Comparison of ENCODE assay signal across 8 cellular contexts in the genomic region with DNA sequence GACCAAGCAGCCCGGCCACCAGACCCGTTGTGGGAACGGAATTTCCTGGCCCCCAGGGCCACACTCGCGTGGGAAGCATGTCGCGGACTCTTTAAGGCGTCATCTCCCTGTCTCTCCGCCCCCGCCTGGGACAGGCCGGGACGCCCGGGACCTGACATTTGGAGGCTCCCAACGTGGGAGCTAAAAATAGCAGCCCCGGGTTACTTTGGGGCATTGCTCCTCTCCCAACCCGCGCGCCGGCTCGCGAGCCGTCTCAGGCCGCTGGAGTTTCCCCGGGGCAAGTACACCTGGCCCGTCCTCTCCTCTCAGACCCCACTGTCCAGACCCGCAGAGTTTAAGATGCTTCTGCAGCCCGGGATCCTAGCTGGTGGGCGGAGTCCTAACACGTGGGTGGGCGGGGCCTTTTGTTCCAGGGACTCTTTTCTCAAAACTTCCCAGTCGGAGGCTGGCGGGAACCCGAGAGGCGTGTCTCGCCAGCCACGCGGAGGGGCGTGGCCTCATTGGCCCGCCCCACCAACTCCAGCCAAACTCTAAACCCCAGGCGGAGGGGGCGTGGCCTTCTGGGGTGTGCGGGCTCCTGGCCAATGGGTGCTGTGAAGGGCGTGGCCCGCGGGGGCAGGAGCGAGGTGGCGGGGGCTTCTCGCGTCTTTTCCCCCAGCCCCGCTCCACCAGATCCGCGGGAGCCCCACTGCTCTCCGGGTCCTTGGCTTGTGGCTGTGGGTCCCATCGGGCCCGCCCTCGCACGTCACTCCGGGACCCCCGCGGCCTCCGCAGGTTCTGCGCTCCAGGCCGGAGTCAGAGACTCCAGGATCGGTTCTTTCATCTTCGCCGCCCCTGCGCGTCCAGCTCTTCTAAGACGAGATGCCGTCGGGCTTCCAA. TPM values are rescaled to one million over a fixed set of nuclear protein-coding genes. Genes with fewer than 3 reads are reported as not detected.
DNase-seq lines count a peak whose midpoint lies in the region; ATAC-seq and TF ChIP-seq lines count a peak whose summit lies in the region.

Gene SLC2A4 (plus strand): TSS at position 645 of the 879 bp plus-strand sequence. CDS start 217 bp downstream, at position 862.

- H3K4me2 ChIP-seq in SK-N-SH, result peak within 1 kb of the TSS; percentile 95

- no peaks in the 10 kb centered on the region for H4K20me1 ChIP-seq in SK-N-SH (ENCODE audit: insufficient read depth)

- no peaks in the 10 kb centered on the region for H3K9me2 ChIP-seq in SK-N-SH

- no peaks in the 10 kb centered on the region for H3K27me3 ChIP-seq in BE2C
- H3K27me3 ChIP-seq in SK-N-SH (ENCODE audit: insufficient read depth), result no peaks in the 10 kb centered on the region
- H3K27me3 ChIP-seq in gastroesophageal sphincter, result no peaks in the 10 kb centered on the region
- peaks cover 83% of the 10 kb centered on the region for H3K27me3 ChIP-seq in neutrophil

- peak within 1 kb of the TSS; percentile 84 for H3K4me3 Mint-ChIP-seq in activated naive CD4-positive, alpha-beta T cell treated with anti-CD3 and anti-CD28 coated beads, Interleukin-2, amount 50 U/mL, for 24 hours

- TF ChIP-seq RAD21 in SK-N-SH (IDR thresholded peaks at IDR 0.05; ENCODE audit: low read length), result no peak

- no peaks in the 10 kb centered on the region for H3K79me2 ChIP-seq in SK-N-SH (ENCODE audit: insufficient read depth)

- H3K4me1 ChIP-seq in BE2C, result no peaks in the 10 kb centered on the region
- H3K4me1 ChIP-seq in SK-N-SH (ENCODE audit: control insufficient read depth in 1 of 2, insufficient read depth in 2 of 2, low read depth in 1 of 2, low read length in 1 of 2), result peaks cover 6 to 18% of the 10 kb centered on the region in 2 experiments; a peak in 2 of 4 replicates
- H3K4me1 ChIP-seq in gastroesophageal sphincter, result peaks cover 0 to 61% (median 24%) of the 10 kb centered on the region in 3 donors
- peaks cover 14 to 24% of the 10 kb centered on the region in 2 experiments for H3K4me1 ChIP-seq in neutrophil (ENCODE audit: control insufficient read depth in 1 of 2, insufficient read depth in 1 of 2, low read depth in 1 of 2, low read length in 1 of 2)

- peak within 1 kb of the TSS; percentile 89; the same call in 1 of the 2 replicates for H2AFZ ChIP-seq in SK-N-SH (ENCODE audit: low read depth)

- no peaks in the 10 kb centered on the region for H3K36me3 Mint-ChIP-seq in activated naive CD4-positive, alpha-beta T cell treated with anti-CD3 and anti-CD28 coated beads, Interleukin-2, amount 50 U/mL, for 24 hours

- H3K9me3 Mint-ChIP-seq in activated naive CD4-positive, alpha-beta T cell treated with anti-CD3 and anti-CD28 coated beads, Interleukin-2, amount 50 U/mL, for 24 hours, result no peaks in the 10 kb centered on the region

- no peak for TF ChIP-seq CTCF in BE2C (IDR thresholded peaks at IDR 0.05; ENCODE audit: low read depth, low read length)
- no peak for TF ChIP-seq CTCF in SK-N-SH (IDR thresholded peaks at IDR 0.05)
- TF ChIP-seq CTCF in gastroesophageal sphincter (IDR thresholded peaks at IDR 0.05), result peak in 1 of 4 experiments; percentile 23
- TF ChIP-seq CTCF in neutrophil (IDR thresholded peaks at IDR 0.05), result no peak

- CTCF ChIA-PET in SK-N-SH (lab: Yijun Ruan, JAX), result interaction anchor here (0.8 to 8.8 kb wide), 17 partner anchors 8 to 235 kb away, joined by 3 to 169 read pairs (median 4); partner anchors contain the start of gene PHF23

- peak; percentile 78 to 86 for TF ChIP-seq POLR2A in gastroesophageal sphincter (IDR thresholded peaks at IDR 0.05)

- under 1% methylated on average over 51 of the region's 71 CpGs for WGBS in SK-N-SH (ENCODE audit: low lambda C conversion rate)
- no CpG with 5 or more reads among the region's 71 CpGs for WGBS in gastroesophageal sphincter (ENCODE audit: low coverage in 1 of 2), 2 donors

- H3F3A ChIP-seq in SK-N-SH (replicated peaks; ENCODE audit: insufficient read depth), result peaks cover 15% of the 10 kb centered on the region

- H3K36me3 ChIP-seq in BE2C, result no peaks in the 10 kb centered on the region
- H3K36me3 ChIP-seq in SK-N-SH (replicated peaks in 1 of 2; ENCODE audit: control insufficient read depth in 1 of 2, insufficient read depth in 2 of 2, low read length in 1 of 2), result no peaks in the 10 kb centered on the region
- H3K36me3 ChIP-seq in gastroesophageal sphincter, result peaks cover 0 to 31% of the 10 kb centered on the region in 2 donors
- H3K36me3 ChIP-seq in neutrophil, result no peaks in the 10 kb centered on the region

- H3K9me3 ChIP-seq in BE2C (no peaks in the 10 kb centered on the region), SK-N-SH (no peaks in the 10 kb centered on the region), gastroesophageal sphincter (no peaks in the 10 kb centered on the region), neutrophil (no peaks in the 10 kb centered on the region)

- H3K27ac Mint-ChIP-seq in activated naive CD4-positive, alpha-beta T cell treated with anti-CD3 and anti-CD28 coated beads, Interleukin-2, amount 50 U/mL, for 24 hours, result no peak within 1 kb of the TSS

- H3K9ac ChIP-seq in SK-N-SH, result peak within 1 kb of the TSS; percentile 44; the same call in 1 of the 2 replicates

- POLR2A ChIA-PET in SK-N-SH (lab: Yijun Ruan, JAX), result interaction anchor here (1.2 kb wide), 1 partner anchor 15 kb away, joined by 5 read pairs; no protein-coding TSS in a partner anchor

- TF ChIP-seq EP300 in SK-N-SH (IDR thresholded peaks at IDR 0.05; ENCODE audit: borderline replicate concordance in 1 of 2, low read depth in 1 of 2, low read length in 1 of 2) (no peak), gastroesophageal sphincter (IDR thresholded peaks at IDR 0.05) (no peak)

- DNase-seq in BE2C, result peak; percentile 94
- peak; percentile 91 for DNase-seq in LHCN-M2 (ENCODE audit: low read depth)
- DNase-seq in SK-N-SH, result peak; percentile 99
- DNase-seq in stromal cell of bone marrow (ENCODE audit: low read depth), result peak; percentile 82

- H3K27ac ChIP-seq in SK-N-SH (ENCODE audit: low read depth in 2 of 2, low read length in 1 of 2), result peak within 1 kb of the TSS in 1 of 2 experiments; percentile 52; a peak in 1 of 4 replicates
- H3K27ac ChIP-seq in gastroesophageal sphincter, result peak within 1 kb of the TSS; percentile 81 to 98 (median 96)
- H3K27ac ChIP-seq in neutrophil, result no peak within 1 kb of the TSS

- ATAC-seq in GM19372 (IDR thresholded peaks at IDR 0.05; ENCODE audit: low read depth, unreplicated experiment) (peak; percentile 68), gastroesophageal sphincter (peak; percentile 88)

- H3K4me1 Mint-ChIP-seq in activated naive CD4-positive, alpha-beta T cell treated with anti-CD3 and anti-CD28 coated beads, Interleukin-2, amount 50 U/mL, for 24 hours, result peaks cover 11% of the 10 kb centered on the region

- H3K4me3 ChIP-seq in BE2C (ENCODE audit: low read depth, low read length) (peak within 1 kb of the TSS; percentile 55), SK-N-SH (ENCODE audit: low read depth in 2 of 2, low read length in 1 of 2) (peak within 1 kb of the TSS; percentile 50 to 64), gastroesophageal sphincter (peak within 1 kb of the TSS; percentile 53 to 86), neutrophil (ENCODE audit: low read depth in 1 of 2, low read length in 1 of 2) (peak within 1 kb of the TSS; percentile 20 to 56)

- peaks cover 9% of the 10 kb centered on the region for H3K27me3 Mint-ChIP-seq in activated naive CD4-positive, alpha-beta T cell treated with anti-CD3 and anti-CD28 coated beads, Interleukin-2, amount 50 U/mL, for 24 hours

TF ChIP-seq in SK-N-SH, 30 proteins besides CTCF, POLR2A, EP300 and RAD21 (continues in another document):
- TF ChIP-seq FOSL2 (IDR thresholded peaks at IDR 0.05; ENCODE audit: borderline replicate concordance, low read depth) (no peak), MEF2A (IDR thresholded peaks at IDR 0.05; ENCODE audit: borderline replicate concordance, low read depth) (peak; percentile 39; the same call in 1 of the 2 replicates), YY1 (IDR thresholded peaks at IDR 0.05; ENCODE audit: low read depth) (no peak), USF1 (IDR thresholded peaks at IDR 0.05; ENCODE audit: borderline replicate concordance, low read depth) (no peak; the same call in 1 of the 2 replicates), FOXJ3 (CRISPR knock-in tag; IDR thresholded peaks at IDR 0.05) (no peak), RFX5 (IDR thresholded peaks at IDR 0.05; ENCODE audit: low read length) (no peak), EZH2phosphoT487 (IDR thresholded peaks at IDR 0.05; ENCODE audit: borderline replicate concordance, low read depth) (no peak), SIN3A (IDR thresholded peaks at IDR 0.05; ENCODE audit: borderline replicate concordance, low read depth, low read length) (peak; percentile 54; the same call in 1 of the 2 replicates), FOXM1 (IDR thresholded peaks at IDR 0.05; ENCODE audit: low read depth) (no peak)
- TF ChIP-seq, protein P1, sequence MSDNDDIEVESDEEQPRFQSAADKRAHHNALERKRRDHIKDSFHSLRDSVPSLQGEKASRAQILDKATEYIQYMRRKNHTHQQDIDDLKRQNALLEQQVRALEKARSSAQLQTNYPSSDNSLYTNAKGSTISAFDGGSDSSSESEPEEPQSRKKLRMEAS (IDR thresholded peaks at IDR 0.05; ENCODE audit: low read depth), result peak; percentile 97

RNA-seq across cellular contexts. Expression of gene SLC2A4, which starts in this region (rescaled TPM):
- not detected for polyA plus RNA-seq in BE2C (2012; ENCODE audit: insufficient read depth, insufficient read length, low read depth)
- total RNA-seq in LHCN-M2 (2014; rRNA removed), result 0.11 TPM in 1 of 2 replicates, not detected in the other
- not detected for polyA plus RNA-seq in LHCN-M2 (2012)
- polyA plus RNA-seq in SK-N-SH (2012; rRNA removed), result 0.44 and 0.54 TPM in 2 replicates
- 0.14 and 0.24 TPM in 2 replicates for polyA plus RNA-seq in SK-N-SH (2012; cell fraction: cytosol; rRNA removed)
- 0.83 and 1.3 TPM in 2 replicates for polyA plus RNA-seq in SK-N-SH (2012; cell fraction: nucleus; rRNA removed)
- total RNA-seq in gastroesophageal sphincter, result 100 to 1,000 TPM in 3 of 4 donors, 10 to 100 TPM in 1; 71.8 to 200 (median 149) TPM

Comparison
In these comparisons a context has a peak if more than half of its experiments do, and no peak if none do; other contexts are left out.
1. RNA of gene SLC2A4 (total RNA-seq): 71.8 to 200 TPM in gastroesophageal sphincter; 0.11 TPM in LHCN-M2; every median in the first group is over 10 times any median in the second.
2. Peak in DNase-seq in LHCN-M2; RNA of the gene not detected or under 1 TPM.
3. Peak in every context shown above with its lines, with median percentiles within 50 percentile points of each other: DNase-seq and H3K4me3 ChIP-seq.